ENCODE assay signal across 1 cellular context in genomic region chr1:16351994-16352841, GRCh38.
TF ChIP-seq lines count a peak whose summit lies in the region.

FBXO42 (minus strand) TSS chr1:16352480; CDS start chr1:16315418, 37,062 bp downstream.

TF ChIP-seq in HEK293, 187 proteins besides CTCF, POLR2A, EP300 and RAD21 (continued from another document and continues in another):
- TF ChIP-seq REPIN1 (tag by site-specific recombination; IDR thresholded peaks at IDR 0.05; ENCODE audit: low read depth) (no peak), ZNF707 (tag by site-specific recombination; IDR thresholded peaks at IDR 0.05) (no peak), SALL2 (tag by site-specific recombination; IDR thresholded peaks at IDR 0.05; ENCODE audit: borderline replicate concordance) (no peak), ZNF341 (tag by site-specific recombination; IDR thresholded peaks at IDR 0.05; ENCODE audit: low read depth) (peak; percentile 89), HOXD13 (CRISPR knock-in tag; IDR thresholded peaks at IDR 0.05; ENCODE audit: borderline replicate concordance) (no peak), ZBTB48 (tag by site-specific recombination; IDR thresholded peaks at IDR 0.05) (peak; percentile 88; the same call in 1 of the 2 replicates), ZNF133 (tag by site-specific recombination; IDR thresholded peaks at IDR 0.05) (no peak), ZNF629 (tag by site-specific recombination; IDR thresholded peaks at IDR 0.05) (no peak; the same call in 1 of the 2 replicates), ZNF704 (tag by site-specific recombination; IDR thresholded peaks at IDR 0.05) (no peak), ZEB2 (tag by site-specific recombination; IDR thresholded peaks at IDR 0.05) (peak; percentile 62), OVOL3 (tag by site-specific recombination; IDR thresholded peaks at IDR 0.05) (no peak), PRDM1 (tag by site-specific recombination; IDR thresholded peaks at IDR 0.05) (no peak), PRDM6 (tag by site-specific recombination; IDR thresholded peaks at IDR 0.05) (no peak), ZFP3 (tag by site-specific recombination; IDR thresholded peaks at IDR 0.05; ENCODE audit: low read depth) (no peak), ZNF701 (tag by site-specific recombination; IDR thresholded peaks at IDR 0.05) (0 out of 2 replicates have a peak, but pooled peaks have one; percentile 19), ZNF580 (tag by site-specific recombination; IDR thresholded peaks at IDR 0.05) (no peak), ZFHX2 (tag by site-specific recombination; conservative IDR thresholded peaks at IDR 0.05) (peak; percentile 74), ZNF19 (tag by site-specific recombination; IDR thresholded peaks at IDR 0.05; ENCODE audit: low read depth) (no peak), HOXC10 (CRISPR knock-in tag; IDR thresholded peaks at IDR 0.05) (no peak), ZNF560 (tag by site-specific recombination; IDR thresholded peaks at IDR 0.05; ENCODE audit: borderline replicate concordance) (peak; percentile 43; the same call in 1 of the 2 replicates), KLF10 (tag by site-specific recombination; IDR thresholded peaks at IDR 0.05) (peak; percentile 58; the same call in 1 of the 2 replicates), ZIC2 (tag by site-specific recombination; IDR thresholded peaks at IDR 0.05) (no peak), ZNF624 (tag by site-specific recombination; IDR thresholded peaks at IDR 0.05) (no peak), ZNF398 (tag by site-specific recombination; IDR thresholded peaks at IDR 0.05) (peak; percentile 74), ZNF350 (tag by site-specific recombination; IDR thresholded peaks at IDR 0.05) (no peak), ZNF155 (tag by site-specific recombination; IDR thresholded peaks at IDR 0.05) (no peak), ZNF184 (tag by site-specific recombination; IDR thresholded peaks at IDR 0.05) (no peak), ZNF473 (tag by site-specific recombination; IDR thresholded peaks at IDR 0.05) (no peak), MEIS1 (CRISPR knock-in tag; IDR thresholded peaks at IDR 0.05; ENCODE audit: borderline replicate concordance) (peak; percentile 28; the same call in 1 of the 2 replicates), MZF1 (tag by site-specific recombination; IDR thresholded peaks at IDR 0.05; ENCODE audit: borderline replicate concordance) (no peak), ZNF654 (tag by site-specific recombination; IDR thresholded peaks at IDR 0.05; ENCODE audit: low read depth) (no peak), ZNF660 (tag by site-specific recombination; IDR thresholded peaks at IDR 0.05) (peak; percentile 86; the same call in 1 of the 2 replicates), AEBP2 (tag by site-specific recombination; IDR thresholded peaks at IDR 0.05; ENCODE audit: borderline replicate concordance) (no peak), ZNF677 (tag by site-specific recombination; IDR thresholded peaks at IDR 0.05) (no peak), ZNF513 (tag by site-specific recombination; IDR thresholded peaks at IDR 0.05) (0 out of 2 replicates have a peak, but pooled peaks have one; percentile 25), ZNF140 (tag by site-specific recombination; IDR thresholded peaks at IDR 0.05) (no peak), ZNF24 (tag by site-specific recombination; IDR thresholded peaks at IDR 0.05) (0 out of 2 replicates have a peak, but pooled peaks have one; percentile 34), KLF8 (tag by site-specific recombination; IDR thresholded peaks at IDR 0.05) (peak; percentile 77), FEZF1 (tag by site-specific recombination; IDR thresholded peaks at IDR 0.05) (0 out of 2 replicates have a peak, but pooled peaks have one; percentile 15), ZBTB20 (tag by site-specific recombination; IDR thresholded peaks at IDR 0.05) (peak; percentile 96), ZNF248 (tag by site-specific recombination; IDR thresholded peaks at IDR 0.05) (no peak), ZNF335 (tag by site-specific recombination; conservative IDR thresholded peaks at IDR 0.05) (peak; percentile 96), ZNF558 (tag by site-specific recombination; IDR thresholded peaks at IDR 0.05) (no peak)
- TF ChIP-seq, protein P1, sequence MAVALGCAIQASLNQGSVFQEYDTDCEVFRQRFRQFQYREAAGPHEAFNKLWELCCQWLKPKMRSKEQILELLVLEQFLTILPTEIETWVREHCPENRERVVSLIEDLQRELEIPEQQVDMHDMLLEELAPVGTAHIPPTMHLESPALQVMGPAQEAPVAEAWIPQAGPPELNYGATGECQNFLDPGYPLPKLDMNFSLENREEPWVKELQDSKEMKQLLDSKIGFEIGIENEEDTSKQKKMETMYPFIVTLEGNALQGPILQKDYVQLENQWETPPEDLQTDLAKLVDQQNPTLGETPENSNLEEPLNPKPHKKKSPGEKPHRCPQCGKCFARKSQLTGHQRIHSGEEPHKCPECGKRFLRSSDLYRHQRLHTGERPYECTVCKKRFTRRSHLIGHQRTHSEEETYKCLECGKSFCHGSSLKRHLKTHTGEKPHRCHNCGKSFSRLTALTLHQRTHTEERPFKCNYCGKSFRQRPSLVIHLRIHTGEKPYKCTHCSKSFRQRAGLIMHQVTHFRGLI (tag by site-specific recombination; IDR thresholded peaks at IDR 0.05): peak; percentile 9; the same call in 1 of the 2 replicates
- TF ChIP-seq, protein P2, sequence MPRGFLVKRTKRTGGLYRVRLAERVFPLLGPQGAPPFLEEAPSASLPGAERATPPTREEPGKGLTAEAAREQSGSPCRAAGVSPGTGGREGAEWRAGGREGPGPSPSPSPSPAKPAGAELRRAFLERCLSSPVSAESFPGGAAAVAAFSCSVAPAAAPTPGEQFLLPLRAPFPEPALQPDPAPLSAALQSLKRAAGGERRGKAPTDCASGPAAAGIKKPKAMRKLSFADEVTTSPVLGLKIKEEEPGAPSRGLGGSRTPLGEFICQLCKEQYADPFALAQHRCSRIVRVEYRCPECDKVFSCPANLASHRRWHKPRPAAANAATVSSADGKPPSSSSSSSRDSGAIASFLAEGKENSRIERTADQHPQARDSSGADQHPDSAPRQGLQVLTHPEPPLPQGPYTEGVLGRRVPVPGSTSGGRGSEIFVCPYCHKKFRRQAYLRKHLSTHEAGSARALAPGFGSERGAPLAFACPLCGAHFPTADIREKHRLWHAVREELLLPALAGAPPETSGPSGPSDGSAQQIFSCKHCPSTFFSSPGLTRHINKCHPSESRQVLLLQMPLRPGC (tag by site-specific recombination; IDR thresholded peaks at IDR 0.05): peak; percentile 28; the same call in 1 of the 2 replicates
- TF ChIP-seq, protein P3, sequence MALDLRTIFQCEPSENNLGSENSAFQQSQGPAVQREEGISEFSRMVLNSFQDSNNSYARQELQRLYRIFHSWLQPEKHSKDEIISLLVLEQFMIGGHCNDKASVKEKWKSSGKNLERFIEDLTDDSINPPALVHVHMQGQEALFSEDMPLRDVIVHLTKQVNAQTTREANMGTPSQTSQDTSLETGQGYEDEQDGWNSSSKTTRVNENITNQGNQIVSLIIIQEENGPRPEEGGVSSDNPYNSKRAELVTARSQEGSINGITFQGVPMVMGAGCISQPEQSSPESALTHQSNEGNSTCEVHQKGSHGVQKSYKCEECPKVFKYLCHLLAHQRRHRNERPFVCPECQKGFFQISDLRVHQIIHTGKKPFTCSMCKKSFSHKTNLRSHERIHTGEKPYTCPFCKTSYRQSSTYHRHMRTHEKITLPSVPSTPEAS (tag by site-specific recombination; IDR thresholded peaks at IDR 0.05): no peak
- TF ChIP-seq, protein P4, sequence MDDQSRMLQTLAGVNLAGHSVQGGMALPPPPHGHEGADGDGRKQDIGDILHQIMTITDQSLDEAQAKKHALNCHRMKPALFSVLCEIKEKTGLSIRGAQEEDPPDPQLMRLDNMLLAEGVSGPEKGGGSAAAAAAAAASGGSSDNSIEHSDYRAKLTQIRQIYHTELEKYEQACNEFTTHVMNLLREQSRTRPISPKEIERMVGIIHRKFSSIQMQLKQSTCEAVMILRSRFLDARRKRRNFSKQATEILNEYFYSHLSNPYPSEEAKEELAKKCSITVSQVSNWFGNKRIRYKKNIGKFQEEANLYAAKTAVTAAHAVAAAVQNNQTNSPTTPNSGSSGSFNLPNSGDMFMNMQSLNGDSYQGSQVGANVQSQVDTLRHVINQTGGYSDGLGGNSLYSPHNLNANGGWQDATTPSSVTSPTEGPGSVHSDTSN (CRISPR knock-in tag; IDR thresholded peaks at IDR 0.05): peak; percentile 80; the same call in 1 of the 2 replicates
- TF ChIP-seq, protein P5, sequence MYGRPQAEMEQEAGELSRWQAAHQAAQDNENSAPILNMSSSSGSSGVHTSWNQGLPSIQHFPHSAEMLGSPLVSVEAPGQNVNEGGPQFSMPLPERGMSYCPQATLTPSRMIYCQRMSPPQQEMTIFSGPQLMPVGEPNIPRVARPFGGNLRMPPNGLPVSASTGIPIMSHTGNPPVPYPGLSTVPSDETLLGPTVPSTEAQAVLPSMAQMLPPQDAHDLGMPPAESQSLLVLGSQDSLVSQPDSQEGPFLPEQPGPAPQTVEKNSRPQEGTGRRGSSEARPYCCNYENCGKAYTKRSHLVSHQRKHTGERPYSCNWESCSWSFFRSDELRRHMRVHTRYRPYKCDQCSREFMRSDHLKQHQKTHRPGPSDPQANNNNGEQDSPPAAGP (tag by site-specific recombination; IDR thresholded peaks at IDR 0.05): no peak; the same call in 1 of the 2 replicates
- TF ChIP-seq, protein P6, sequence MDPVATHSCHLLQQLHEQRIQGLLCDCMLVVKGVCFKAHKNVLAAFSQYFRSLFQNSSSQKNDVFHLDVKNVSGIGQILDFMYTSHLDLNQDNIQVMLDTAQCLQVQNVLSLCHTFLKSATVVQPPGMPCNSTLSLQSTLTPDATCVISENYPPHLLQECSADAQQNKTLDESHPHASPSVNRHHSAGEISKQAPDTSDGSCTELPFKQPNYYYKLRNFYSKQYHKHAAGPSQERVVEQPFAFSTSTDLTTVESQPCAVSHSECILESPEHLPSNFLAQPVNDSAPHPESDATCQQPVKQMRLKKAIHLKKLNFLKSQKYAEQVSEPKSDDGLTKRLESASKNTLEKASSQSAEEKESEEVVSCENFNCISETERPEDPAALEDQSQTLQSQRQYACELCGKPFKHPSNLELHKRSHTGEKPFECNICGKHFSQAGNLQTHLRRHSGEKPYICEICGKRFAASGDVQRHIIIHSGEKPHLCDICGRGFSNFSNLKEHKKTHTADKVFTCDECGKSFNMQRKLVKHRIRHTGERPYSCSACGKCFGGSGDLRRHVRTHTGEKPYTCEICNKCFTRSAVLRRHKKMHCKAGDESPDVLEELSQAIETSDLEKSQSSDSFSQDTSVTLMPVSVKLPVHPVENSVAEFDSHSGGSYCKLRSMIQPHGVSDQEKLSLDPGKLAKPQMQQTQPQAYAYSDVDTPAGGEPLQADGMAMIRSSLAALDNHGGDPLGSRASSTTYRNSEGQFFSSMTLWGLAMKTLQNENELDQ (tag by site-specific recombination; IDR thresholded peaks at IDR 0.05; ENCODE audit: low read depth): no peak
